In genomic region chr22:29245626-29246385, GRCh38 we compare ENCODE assay signal across 7 cellular contexts. TPM values are rescaled to one million over a fixed set of nuclear protein-coding genes. Genes with fewer than 3 reads are reported as not detected.
DNase-seq lines count a peak whose midpoint lies in the region; ATAC-seq and TF ChIP-seq lines count a peak whose summit lies in the region.

No MANE protein-coding gene starts in this region.

- no peak overlapping the region for H3K27ac Mint-ChIP-seq in activated naive CD8-positive, alpha-beta T cell treated with anti-CD3 and anti-CD28 coated beads for 36 hours

- no peaks in the 10 kb centered on the region for H3K4me1 ChIP-seq in Karpas-422 (ENCODE audit: low read length)
- peaks cover 0 to 7% (median 0%) of the 10 kb centered on the region in 9 donors for H3K4me1 ChIP-seq in heart right ventricle

- H3K27me3 Mint-ChIP-seq in activated naive CD8-positive, alpha-beta T cell treated with anti-CD3 and anti-CD28 coated beads for 36 hours = peaks cover 32% of the 10 kb centered on the region

- H3K9me3 Mint-ChIP-seq in activated naive CD8-positive, alpha-beta T cell treated with anti-CD3 and anti-CD28 coated beads for 36 hours = peaks cover 12% of the 10 kb centered on the region

- intact Hi-C loops in heart right ventricle (cut with DNase I) = loop anchor here in 8 of 10 donors (1.0 to 10.0 kb wide), 9 partner anchors 39 to 641 kb away; partner anchors contain the start of gene EMID1 (in 1 of the 8)

- H3K4me1 Mint-ChIP-seq in activated naive CD8-positive, alpha-beta T cell treated with anti-CD3 and anti-CD28 coated beads for 36 hours = peaks cover 3% of the 10 kb centered on the region

- no peak overlapping the region for H3K9ac ChIP-seq in Karpas-422 (ENCODE audit: low read length)

- H3K4me3 ChIP-seq in Karpas-422 (ENCODE audit: low read length) = no peak overlapping the region
- H3K4me3 ChIP-seq in heart right ventricle = no peak overlapping the region
- no peak overlapping the region for H3K4me3 ChIP-seq in retinal pigment epithelial cell (ENCODE audit: low read length)

- H2AFZ ChIP-seq in Karpas-422 (ENCODE audit: low read length) = no peak overlapping the region

- H3K36me3 ChIP-seq in Karpas-422 (ENCODE audit: insufficient read depth, low read length) (no peaks in the 10 kb centered on the region), heart right ventricle (no peaks in the 10 kb centered on the region)

- 43 to 45% methylated on average over 11 of the region's 11 CpGs for WGBS in heart right ventricle, 2 donors

- ATAC-seq in heart right ventricle (peak; percentile 75 to 94 (median 92)), HG03196 (IDR thresholded peaks at IDR 0.05; ENCODE audit: unreplicated experiment) (no peak)

- H3K9me3 ChIP-seq in Karpas-422 (ENCODE audit: low read length) (no peaks in the 10 kb centered on the region), heart right ventricle (peaks cover 0 to 18% (median 6%) of the 10 kb centered on the region in 11 donors)

- H3K27ac ChIP-seq in Karpas-422 (ENCODE audit: low read length) = no peak overlapping the region
- no peak overlapping the region for H3K27ac ChIP-seq in heart right ventricle

- H3K79me2 ChIP-seq in Karpas-422 (ENCODE audit: low read length) = no peaks in the 10 kb centered on the region

- H3K4me2 ChIP-seq in Karpas-422 (ENCODE audit: low read depth, low read length, poor library complexity, severe bottlenecking) = no peak overlapping the region

- H4K20me1 ChIP-seq in Karpas-422 (ENCODE audit: insufficient read depth, low read depth, low read length) = 0 out of 2 replicates have a peak, but pooled peaks cover 9% of the 10 kb centered on the region

- peak; percentile 98 for TF ChIP-seq CTCF in GM12874 (IDR thresholded peaks at IDR 0.05; ENCODE audit: insufficient read depth, low read depth, low read length)
- peak; percentile 94 to 98 (median 97) for TF ChIP-seq CTCF in heart right ventricle (IDR thresholded peaks at IDR 0.05)
- TF ChIP-seq CTCF in retinal pigment epithelial cell (conservative IDR thresholded peaks at IDR 0.05; ENCODE audit: low read depth, low read length) = peak; percentile 98

- H3K9me2 ChIP-seq in Karpas-422 (replicated peaks; ENCODE audit: insufficient read depth, low read length) = no peaks in the 10 kb centered on the region

- H3K36me3 Mint-ChIP-seq in activated naive CD8-positive, alpha-beta T cell treated with anti-CD3 and anti-CD28 coated beads for 36 hours = no peaks in the 10 kb centered on the region

- H3K27me3 ChIP-seq in Karpas-422 (ENCODE audit: low read length) (no peaks in the 10 kb centered on the region), heart right ventricle (no peaks in the 10 kb centered on the region)

- no peak overlapping the region for H3K4me3 Mint-ChIP-seq in activated naive CD8-positive, alpha-beta T cell treated with anti-CD3 and anti-CD28 coated beads for 36 hours

- DNase-seq in Karpas-422 = peak; percentile 87
- peak; percentile 63 for DNase-seq in SKM-1 treated with dmso at 0.1 percent for 144 hours (lab: John Stamatoyannopoulos, UW; ENCODE audit: unreplicated experiment)
- peak; percentile 65 for DNase-seq in activated naive CD8-positive, alpha-beta T cell treated with anti-CD3 and anti-CD28 coated beads for 36 hours
- peak; percentile 58 to 62 for DNase-seq in heart right ventricle
- DNase-seq in retinal pigment epithelial cell (ENCODE audit: low read depth) = no peak

RNA-seq across cellular contexts. Expression of gene RHBDD3, which starts 22.0 kb away (rescaled TPM):
- 8.8 and 29.7 TPM in 2 replicates for total RNA-seq in Karpas-422 (2014; rRNA removed; shearing (Covaris generic); ENCODE audit: low replicate concordance)
- total RNA-seq in activated naive CD8-positive, alpha-beta T cell treated with anti-CD3 and anti-CD28 coated beads for 36 hours = 10 to 100 TPM; 32.4 to 33.1 TPM
- 10 to 100 TPM in 9 of 10 donors, 1 to 10 TPM in 1; 7.0 to 18.0 (median 12.2) TPM for total RNA-seq in heart right ventricle
- polyA plus RNA-seq in heart right ventricle = 10 to 100 TPM; 17.3 to 25.8 TPM

RNA-seq across cellular contexts. Expression of gene EWSR1, which starts 22.3 kb away (rescaled TPM):
- total RNA-seq in Karpas-422 (2014; rRNA removed; shearing (Covaris generic); ENCODE audit: low replicate concordance) = 281 and 309 TPM in 2 replicates
- total RNA-seq in activated naive CD8-positive, alpha-beta T cell treated with anti-CD3 and anti-CD28 coated beads for 36 hours = 100 to 1,000 TPM; 369 to 377 TPM
- 100 to 1,000 TPM; 131 to 153 (median 139) TPM for total RNA-seq in heart right ventricle
- polyA plus RNA-seq in heart right ventricle = 100 to 1,000 TPM; 105 to 115 TPM

RNA-seq across cellular contexts. Expression of gene EMID1, which starts 40.1 kb away (rescaled TPM):
- total RNA-seq in Karpas-422 (2014; rRNA removed; shearing (Covaris generic); ENCODE audit: low replicate concordance) = 0.26 and 0.32 TPM in 2 replicates
- not detected for total RNA-seq in activated naive CD8-positive, alpha-beta T cell treated with anti-CD3 and anti-CD28 coated beads for 36 hours
- 1 to 10 TPM in 1 of 10 donors, under 1 TPM in 8, not detected in 1; 0.26 to 1.1 (median 0.42) TPM for total RNA-seq in heart right ventricle
- polyA plus RNA-seq in heart right ventricle = under 1 TPM; 0.22 to 0.23 TPM
